Comparison of ENCODE assay signal across 8 cellular contexts in the genomic region with DNA sequence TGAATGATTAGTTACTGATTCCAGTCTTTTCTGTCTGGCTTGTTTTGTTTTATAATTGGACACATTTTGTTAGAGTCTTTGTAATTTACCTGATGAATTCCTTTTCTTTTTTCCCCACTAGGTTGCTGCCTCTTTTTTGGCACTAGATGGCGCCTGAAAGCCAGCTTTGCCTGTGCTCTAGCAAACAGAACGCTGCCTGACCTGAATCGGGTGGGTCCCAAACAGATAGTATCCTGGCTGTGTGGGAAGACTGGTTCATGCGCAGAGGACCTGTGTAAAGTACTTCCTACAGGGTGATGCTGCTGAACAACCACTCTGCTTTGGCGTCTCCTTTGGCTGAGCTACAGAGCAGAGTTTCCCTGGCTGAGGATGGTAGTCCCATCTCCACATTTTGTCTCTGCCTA.
DNase-seq lines count a peak whose midpoint lies in the region; ATAC-seq and TF ChIP-seq lines count a peak whose summit lies in the region.

No MANE protein-coding gene starts in this region.

- no peaks in the 10 kb centered on the region for H3K79me2 ChIP-seq in DOHH2 (ENCODE audit: control insufficient read depth, low read length)
- no peaks in the 10 kb centered on the region for H3K79me2 ChIP-seq in OCI-LY3 (ENCODE audit: low read length)

- no peak overlapping the region for H2AFZ ChIP-seq in OCI-LY3 (ENCODE audit: low read depth, low read length)

- H4K20me1 ChIP-seq in DOHH2 (ENCODE audit: control insufficient read depth, insufficient read depth, low read depth, low read length), result no peaks in the 10 kb centered on the region
- H4K20me1 ChIP-seq in OCI-LY3 (ENCODE audit: insufficient read depth, low read length), result no peaks in the 10 kb centered on the region

- DNase-seq in H7 (peak; percentile 30), astrocyte of the spinal cord (ENCODE audit: low read depth, low spot score) (peak; percentile 25), natural killer cell (no peak), ascending aorta (ENCODE audit: low spot score in 2 of 2) (no peak), DMS114 treated with DMSO at 0.1 percent for 48 hours (lab: John Stamatoyannopoulos, UW; ENCODE audit: unreplicated experiment) (no peak), uterus (no peak)

- H3K27me3 Mint-ChIP-seq in natural killer cell (ENCODE audit: low read depth in 2 of 2), result no peaks in the 10 kb centered on the region

- H3K36me3 Mint-ChIP-seq in natural killer cell, result peaks cover 49% of the 10 kb centered on the region

- H3K4me1 Mint-ChIP-seq in natural killer cell, result peaks cover 5 to 6% of the 10 kb centered on the region in 2 donors

- no peaks in the 10 kb centered on the region for H3K9me2 ChIP-seq in DOHH2 (replicated peaks; ENCODE audit: control insufficient read depth, low read length)

- peak; percentile 95 for TF ChIP-seq CTCF in DOHH2 (IDR thresholded peaks at IDR 0.05; ENCODE audit: low read depth, low read length, poor library complexity, severe bottlenecking)
- peak; percentile 79 for TF ChIP-seq CTCF in OCI-LY3 (IDR thresholded peaks at IDR 0.05; ENCODE audit: low read depth, low read length)
- peak; percentile 44 for TF ChIP-seq CTCF in astrocyte of the spinal cord (IDR thresholded peaks at IDR 0.05; ENCODE audit: low read depth, low read length)
- TF ChIP-seq CTCF in natural killer cell (IDR thresholded peaks at IDR 0.05), result peak; percentile 34
- TF ChIP-seq CTCF in ascending aorta (IDR thresholded peaks at IDR 0.05), result peak in 1 of 3 experiments; percentile 11
- TF ChIP-seq CTCF in uterus (IDR thresholded peaks at IDR 0.05), result no peak

- peaks cover 6% of the 10 kb centered on the region for H3K4me1 ChIP-seq in DOHH2 (ENCODE audit: control insufficient read depth, low read length)
- H3K4me1 ChIP-seq in OCI-LY3 (ENCODE audit: low read length), result no peaks in the 10 kb centered on the region
- H3K4me1 ChIP-seq in ascending aorta, result no peaks in the 10 kb centered on the region
- H3K4me1 ChIP-seq in uterus, result no peaks in the 10 kb centered on the region

- no peak for TF ChIP-seq POLR2A in uterus (IDR thresholded peaks at IDR 0.05)

- H3K36me3 ChIP-seq in DOHH2 (ENCODE audit: control insufficient read depth, low read length) (no peaks in the 10 kb centered on the region), H7 (replicated peaks; ENCODE audit: control insufficient read depth, insufficient read depth, low read length) (no peaks in the 10 kb centered on the region), OCI-LY3 (replicated peaks; ENCODE audit: low read depth, low read length) (peaks cover 5% of the 10 kb centered on the region), ascending aorta (no peaks in the 10 kb centered on the region), uterus (no peaks in the 10 kb centered on the region)

- H3K27me3 ChIP-seq in DOHH2 (ENCODE audit: control insufficient read depth, low read length) (no peaks in the 10 kb centered on the region), H7 (ENCODE audit: control insufficient read depth, insufficient read depth, low read length) (no peaks in the 10 kb centered on the region), OCI-LY3 (ENCODE audit: low read depth, low read length) (no peaks in the 10 kb centered on the region), ascending aorta (no peaks in the 10 kb centered on the region), uterus (no peaks in the 10 kb centered on the region)

- H3K4me3 Mint-ChIP-seq in natural killer cell, result no peak overlapping the region

- in situ Hi-C loops in astrocyte of the spinal cord (cut with HindIII; ENCODE audit: low sequenced_read_pairs), result no loop called here

- H3K4me2 ChIP-seq in DOHH2 (ENCODE audit: low read length) (peak overlapping the region; percentile 44), OCI-LY3 (ENCODE audit: low read length) (no peak overlapping the region)

- 0 out of 2 replicates have a peak overlapping the region, but pooled peaks have one; percentile 1 for H3K4me3 ChIP-seq in DOHH2 (ENCODE audit: low read length)
- no peak overlapping the region for H3K4me3 ChIP-seq in H7 (ENCODE audit: insufficient read depth, low read depth, low read length)
- H3K4me3 ChIP-seq in OCI-LY3 (ENCODE audit: low read length), result no peak overlapping the region
- no peak overlapping the region for H3K4me3 ChIP-seq in astrocyte of the spinal cord (ENCODE audit: low read depth, low read length)
- H3K4me3 ChIP-seq in ascending aorta, result no peak overlapping the region
- H3K4me3 ChIP-seq in uterus, result no peak overlapping the region

- no peak overlapping the region for H3K9ac ChIP-seq in OCI-LY3 (ENCODE audit: low read length)

- peaks cover 7% of the 10 kb centered on the region; the same call in 1 of the 2 replicates for H3K9me3 ChIP-seq in DOHH2 (ENCODE audit: control insufficient read depth, insufficient read depth, low read length)
- H3K9me3 ChIP-seq in OCI-LY3 (ENCODE audit: insufficient read depth, low read length), result peaks cover 9% of the 10 kb centered on the region
- H3K9me3 ChIP-seq in ascending aorta, result peaks cover 13 to 37% of the 10 kb centered on the region in 2 donors
- no peaks in the 10 kb centered on the region for H3K9me3 ChIP-seq in uterus

- ATAC-seq in natural killer cell, result peak in 1 of 3 donors; percentile 49

- intact Hi-C loops in natural killer cell (cut with micrococcal nuclease), result loop anchor here (1.0 kb wide), 1 partner anchor 290 kb away; no protein-coding TSS in a partner anchor
- intact Hi-C loops in ascending aorta (cut with DNase I), result no loop called here
- intact Hi-C loops in uterus (cut with DNase I; ENCODE audit: low total_unique reads), result no loop called here

- H3K27ac ChIP-seq in DOHH2 (ENCODE audit: low read depth, low read length) (no peak overlapping the region), OCI-LY3 (ENCODE audit: low read length) (no peak overlapping the region), ascending aorta (no peak overlapping the region), uterus (no peak overlapping the region)

- peaks cover 14 to 17% of the 10 kb centered on the region in 2 donors for H3K9me3 Mint-ChIP-seq in natural killer cell

- peak overlapping the region; percentile 37 to 50 for H3K27ac Mint-ChIP-seq in natural killer cell

- H3F3A ChIP-seq in DOHH2 (ENCODE audit: control insufficient read depth, insufficient read depth), result no peaks in the 10 kb centered on the region

Comparison
In these comparisons a context has a peak if more than half of its experiments do, and no peak if none do; other contexts are left out.
1. CTCF ChIP-seq: peak in DOHH2 (single experiment), OCI-LY3 (single experiment), astrocyte of the spinal cord (single experiment) and natural killer cell (single experiment); none in uterus (0 of 4).
2. DNase-seq: peak in H7 (single experiment) and astrocyte of the spinal cord (single experiment); none in natural killer cell (single experiment), ascending aorta (0 of 2), DMS114 treated with DMSO at 0.1 percent for 48 hours (single experiment) and uterus (0 of 2).